Comparison of ENCODE assay signal across 20 cellular contexts in genomic region chr12:49400304-49400703, GRCh38. TPM values are rescaled to one million over a fixed set of nuclear protein-coding genes. Genes with fewer than 3 reads are reported as not detected.
"Had no signal": no experiment of that assay in that cellular context is flagged by ENCODE, and none has a peak within 500 bp of the region (broad histone marks: within the 10 kb centered on the region; RNA-seq: fewer than 3 reads in every experiment).

No MANE protein-coding gene starts in this region.

- H3K9me3 Mint-ChIP-seq: activated B cell treated with CpG ODN at 0.5 μM for 24 hours; activated CD4-positive, alpha-beta memory T cell treated with anti-CD3 and anti-CD28 coated beads, Interleukin-2, amount 10 ng/mL, durations not matched to agents 7 days and 5 days; activated naive CD4-positive, alpha-beta T cell treated with anti-CD3 and anti-CD28 coated beads for 36 hours; activated T-cell treated with anti-CD3 and anti-CD28 coated beads, Interleukin-2, amount 50 U/mL, for 24 hours; activated T-helper 2 cell treated with anti-CD3 and anti-CD28 coated beads, Interferon-gamma antibody, Interleukin-2, Interleukin-4, amounts not matched to agents 10 μg/mL and 5 μg/mL and 100 μg/mL, durations not matched to agents 14 hours and 24 hours and 36 hours had no signal

- DNase-seq: activated B cell treated with CpG ODN at 0.5 μM for 24 hours; activated CD4-positive, alpha-beta memory T cell treated with anti-CD3 and anti-CD28 coated beads, Interleukin-2, amount 10 ng/mL, durations not matched to agents 7 days and 5 days; activated CD4-positive, alpha-beta T cell treated with anti-CD3 and anti-CD28 coated beads for 4 hours; activated CD8-positive, alpha-beta memory T cell treated with anti-CD3 and anti-CD28 coated beads, Interleukin-2, amount 10 ng/mL, durations not matched to agents 7 days and 5 days; activated naive CD4-positive, alpha-beta T cell treated with anti-CD3 and anti-CD28 coated beads for 36 hours; activated T-cell treated with anti-CD3 and anti-CD28 coated beads, Interleukin-2, amount 50 U/mL, for 24 hours; cerebellar nuclear complex; cortex of kidney; gastrocnemius medialis; head of caudate nucleus; left lung; occipital lobe; posterior cingulate gyrus; retina; stimulated activated CD8-positive, alpha-beta memory T cell treated with anti-CD3 and anti-CD28 coated beads, Interleukin-4, amount 100 ng/mL, for 48 hours; stimulated activated naive CD4-positive, alpha-beta T cell treated with Interleukin-2 at 50 U/mL for 16 hours; T1000; tibial artery had no signal

- H3K4me3 ChIP-seq: gastrocnemius medialis, left lung, tibial artery had no signal

- H3K4me1 Mint-ChIP-seq: activated B cell treated with CpG ODN at 0.5 μM for 24 hours had no signal

- H3K36me3 Mint-ChIP-seq: activated CD8-positive, alpha-beta memory T cell treated with anti-CD3 and anti-CD28 coated beads, Interleukin-2, amount 10 ng/mL, durations not matched to agents 7 days and 5 days had no signal

- H3K27ac ChIP-seq: gastrocnemius medialis, left lung, tibial artery had no signal

- H3K27me3 Mint-ChIP-seq: activated B cell treated with CpG ODN at 0.5 μM for 24 hours; activated CD4-positive, alpha-beta memory T cell treated with anti-CD3 and anti-CD28 coated beads, Interleukin-2, amount 10 ng/mL, durations not matched to agents 7 days and 5 days; activated CD8-positive, alpha-beta memory T cell treated with anti-CD3 and anti-CD28 coated beads, Interleukin-2, amount 10 ng/mL, durations not matched to agents 7 days and 5 days; activated T-cell treated with anti-CD3 and anti-CD28 coated beads, Interleukin-2, amount 50 U/mL, for 24 hours had no signal

- H3K27ac Mint-ChIP-seq: activated B cell treated with CpG ODN at 0.5 μM for 24 hours; activated CD4-positive, alpha-beta memory T cell treated with anti-CD3 and anti-CD28 coated beads, Interleukin-2, amount 10 ng/mL, durations not matched to agents 7 days and 5 days; activated CD8-positive, alpha-beta memory T cell treated with anti-CD3 and anti-CD28 coated beads, Interleukin-2, amount 10 ng/mL, durations not matched to agents 7 days and 5 days; activated naive CD4-positive, alpha-beta T cell treated with anti-CD3 and anti-CD28 coated beads for 36 hours; activated T-cell treated with anti-CD3 and anti-CD28 coated beads, Interleukin-2, amount 50 U/mL, for 24 hours; activated T-helper 2 cell treated with anti-CD3 and anti-CD28 coated beads, Interferon-gamma antibody, Interleukin-2, Interleukin-4, amounts not matched to agents 10 μg/mL and 5 μg/mL and 100 μg/mL, durations not matched to agents 14 hours and 24 hours and 36 hours had no signal

- H3K4me1 ChIP-seq: left lung, tibial artery had no signal

- H3K27me3 ChIP-seq: gastrocnemius medialis, left lung, tibial artery had no signal

- ATAC-seq: activated CD8-positive, alpha-beta memory T cell treated with anti-CD3 and anti-CD28 coated beads, Interleukin-2, amount 10 ng/mL, durations not matched to agents 7 days and 5 days; gastrocnemius medialis; left lung had no signal

- H3K36me3 ChIP-seq: gastrocnemius medialis, left lung, tibial artery had no signal

- H3K4me3 Mint-ChIP-seq: activated B cell treated with CpG ODN at 0.5 μM for 24 hours; activated CD4-positive, alpha-beta memory T cell treated with anti-CD3 and anti-CD28 coated beads, Interleukin-2, amount 10 ng/mL, durations not matched to agents 7 days and 5 days; activated CD8-positive, alpha-beta memory T cell treated with anti-CD3 and anti-CD28 coated beads, Interleukin-2, amount 10 ng/mL, durations not matched to agents 7 days and 5 days; activated naive CD4-positive, alpha-beta T cell treated with anti-CD3 and anti-CD28 coated beads for 36 hours; activated T-cell treated with anti-CD3 and anti-CD28 coated beads, Interleukin-2, amount 50 U/mL, for 24 hours had no signal

- H3K9me3 ChIP-seq: gastrocnemius medialis, left lung, tibial artery had no signal

RNA-seq across cellular contexts. Expression of gene DNAJC22, which starts 53.6 kb away (rescaled TPM):
- total RNA-seq: activated B cell treated with CpG ODN at 0.5 μM for 24 hours; activated naive CD4-positive, alpha-beta T cell treated with anti-CD3 and anti-CD28 coated beads for 36 hours; T-helper 1 cell treated with Interleukin-12 subunit alpha and Interleukin-12 subunit beta and Interleukin-4 antibody, amounts not matched to agents 30 ng/mL and 1 ng/mL, for 36 hours had no signal
